10 cellular contexts compared by ENCODE assay signal in genomic region chrX:134237363-134237702, GRCh38. TPM values are rescaled to one million over a fixed set of nuclear protein-coding genes. Genes with fewer than 3 reads are reported as not detected.
A peak's percentile ranks its signal among the peaks of the same experiment; 100 is the strongest.
DNase-seq lines count a peak whose midpoint lies in the region; ATAC-seq and TF ChIP-seq lines count a peak whose summit lies in the region.
"Had no signal": no experiment of that assay in that cellular context is flagged by ENCODE, and none has a peak within 500 bp of the region (broad histone marks: within the 10 kb centered on the region; RNA-seq: fewer than 3 reads in every experiment).

No MANE protein-coding gene starts in this region.

- DNase-seq in H7, result no peak
- no peak for DNase-seq in ascending aorta (ENCODE audit: low spot score in 2 of 2)
- peak; percentile 21 for DNase-seq in iPS-NIHi11 (ENCODE audit: low spot score)
- DNase-seq in MV-4-11 (lab: John Stamatoyannopoulos, UW), result no peak
- DNase-seq in DMS53 (lab: John Stamatoyannopoulos, UW), result no peak
- DNase-seq: activated effector memory CD4-positive, alpha-beta T cell treated with anti-CD3 and anti-CD28 coated beads, Interleukin-2, amount 50 U/mL, for 16 hours had no signal

- no peaks in the 10 kb centered on the region for H3K9me3 ChIP-seq in ascending aorta

- no peak for ATAC-seq in GM18520 (IDR thresholded peaks at IDR 0.05; ENCODE audit: unreplicated experiment)
- ATAC-seq in HG02884 (IDR thresholded peaks at IDR 0.05; ENCODE audit: unreplicated experiment), result no peak

- intact Hi-C loops in ascending aorta (cut with DNase I), result no loop called here

- H3K27me3 ChIP-seq in H7 (ENCODE audit: control insufficient read depth, insufficient read depth, low read length) (no peaks in the 10 kb centered on the region; the same call in 1 of the 2 replicates), ascending aorta (no peaks in the 10 kb centered on the region)

- H3K4me3 ChIP-seq in H7 (ENCODE audit: insufficient read depth, low read depth, low read length) (peak overlapping the region; percentile 64), ascending aorta (peak overlapping the region; percentile 24 to 60), skin epidermis (peak overlapping the region in 6 of 7 experiments; percentile 9 to 29 (median 18))

- no peaks in the 10 kb centered on the region for H3K36me3 ChIP-seq in H7 (replicated peaks; ENCODE audit: control insufficient read depth, insufficient read depth, low read length)
- H3K36me3 ChIP-seq in ascending aorta, result no peaks in the 10 kb centered on the region

- no peak for TF ChIP-seq CTCF in ascending aorta (IDR thresholded peaks at IDR 0.05)

- no peaks in the 10 kb centered on the region for H3K4me1 ChIP-seq in ascending aorta

- no peak overlapping the region for H3K27ac ChIP-seq in ascending aorta
- H3K27ac ChIP-seq in skin epidermis, result no peak overlapping the region

RNA-seq across cellular contexts. Expression of gene CCDC160, which starts 0.4 kb away (rescaled TPM):
- total RNA-seq in H7 (2014; rRNA removed; shearing (Covaris generic)), result 3.0 and 4.4 TPM in 2 replicates
- not detected for total RNA-seq in ascending aorta
- total RNA-seq: left colon had no signal
